ENCODE assay signal across 8 cellular contexts in genomic region chr4:145132521-145133098, GRCh38. TPM values are rescaled to one million over a fixed set of nuclear protein-coding genes. Genes with fewer than 3 reads are reported as not detected.
DNase-seq lines count a peak whose midpoint lies in the region; ATAC-seq and TF ChIP-seq lines count a peak whose summit lies in the region.

No MANE protein-coding gene starts in this region.

- H3K4me3 ChIP-seq in AG10803 (ENCODE audit: low read length) = no peak overlapping the region
- no peak overlapping the region for H3K4me3 ChIP-seq in left lung

- H3K9me3 ChIP-seq in left lung = no peaks in the 10 kb centered on the region

- intact Hi-C loops in cardiac septum (cut with DNase I) = no loop called here
- intact Hi-C loops in left lung (cut with DNase I) = no loop called here

- peaks cover 0 to 27% of the 10 kb centered on the region in 2 donors for H3K36me3 ChIP-seq in left lung

- DNase-seq in AG10803 (ENCODE audit: low read depth) = peak; percentile 8
- DNase-seq in lung microvascular endothelial cell (ENCODE audit: low read depth in 2 of 2) = peak; percentile 45 to 57
- DNase-seq in activated gamma-delta T cell (lab: John Stamatoyannopoulos, UW) = no peak
- DNase-seq in cardiac septum (ENCODE audit: low spot score) = no peak
- DNase-seq in left lung = no peak

- H3K27me3 ChIP-seq in left lung = no peaks in the 10 kb centered on the region

- TF ChIP-seq CTCF in AG10803 (conservative IDR thresholded peaks at IDR 0.05; ENCODE audit: low read length) (no peak), left lung (IDR thresholded peaks at IDR 0.05) (no peak)

- ATAC-seq in GM18858 (IDR thresholded peaks at IDR 0.05; ENCODE audit: unreplicated experiment) = peak; percentile 66
- ATAC-seq in HG02943 (IDR thresholded peaks at IDR 0.05; ENCODE audit: low read depth, unreplicated experiment) = peak; percentile 85
- ATAC-seq in SK-N-SH treated with all-trans-retinoic acid at 6 μM for 48 hours = peak; percentile 3; the same call in 2 of the 3 replicates
- ATAC-seq in left lung = no peak

- H3K4me1 ChIP-seq in left lung = peaks cover 12 to 17% of the 10 kb centered on the region in 2 donors

- H3K27ac ChIP-seq in left lung = peak overlapping the region in 1 of 2 donors; percentile 3

TF ChIP-seq in SK-N-SH treated with all-trans-retinoic acid at 6 μM for 48 hours, 23 proteins besides CTCF, POLR2A, EP300 and RAD21:
- TF ChIP-seq TOX (CRISPR knock-in tag; IDR thresholded peaks at IDR 0.05; ENCODE audit: borderline replicate concordance) (no peak), RARB (CRISPR knock-in tag; IDR thresholded peaks at IDR 0.05) (no peak), SNAI2 (CRISPR knock-in tag; IDR thresholded peaks at IDR 0.05) (no peak), ZNF8 (CRISPR knock-in tag; IDR thresholded peaks at IDR 0.05) (no peak), POU6F1 (CRISPR knock-in tag; IDR thresholded peaks at IDR 0.05; ENCODE audit: borderline replicate concordance, low read depth) (no peak), ISL1 (CRISPR knock-in tag; IDR thresholded peaks at IDR 0.05) (no peak), GLIS3 (CRISPR knock-in tag; IDR thresholded peaks at IDR 0.05) (no peak), OSR1 (CRISPR knock-in tag; IDR thresholded peaks at IDR 0.05) (no peak)
- TF ChIP-seq, protein P1, sequence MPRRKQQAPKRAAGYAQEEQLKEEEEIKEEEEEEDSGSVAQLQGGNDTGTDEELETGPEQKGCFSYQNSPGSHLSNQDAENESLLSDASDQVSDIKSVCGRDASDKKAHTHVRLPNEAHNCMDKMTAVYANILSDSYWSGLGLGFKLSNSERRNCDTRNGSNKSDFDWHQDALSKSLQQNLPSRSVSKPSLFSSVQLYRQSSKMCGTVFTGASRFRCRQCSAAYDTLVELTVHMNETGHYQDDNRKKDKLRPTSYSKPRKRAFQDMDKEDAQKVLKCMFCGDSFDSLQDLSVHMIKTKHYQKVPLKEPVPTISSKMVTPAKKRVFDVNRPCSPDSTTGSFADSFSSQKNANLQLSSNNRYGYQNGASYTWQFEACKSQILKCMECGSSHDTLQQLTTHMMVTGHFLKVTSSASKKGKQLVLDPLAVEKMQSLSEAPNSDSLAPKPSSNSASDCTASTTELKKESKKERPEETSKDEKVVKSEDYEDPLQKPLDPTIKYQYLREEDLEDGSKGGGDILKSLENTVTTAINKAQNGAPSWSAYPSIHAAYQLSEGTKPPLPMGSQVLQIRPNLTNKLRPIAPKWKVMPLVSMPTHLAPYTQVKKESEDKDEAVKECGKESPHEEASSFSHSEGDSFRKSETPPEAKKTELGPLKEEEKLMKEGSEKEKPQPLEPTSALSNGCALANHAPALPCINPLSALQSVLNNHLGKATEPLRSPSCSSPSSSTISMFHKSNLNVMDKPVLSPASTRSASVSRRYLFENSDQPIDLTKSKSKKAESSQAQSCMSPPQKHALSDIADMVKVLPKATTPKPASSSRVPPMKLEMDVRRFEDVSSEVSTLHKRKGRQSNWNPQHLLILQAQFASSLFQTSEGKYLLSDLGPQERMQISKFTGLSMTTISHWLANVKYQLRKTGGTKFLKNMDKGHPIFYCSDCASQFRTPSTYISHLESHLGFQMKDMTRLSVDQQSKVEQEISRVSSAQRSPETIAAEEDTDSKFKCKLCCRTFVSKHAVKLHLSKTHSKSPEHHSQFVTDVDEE (CRISPR knock-in tag; IDR thresholded peaks at IDR 0.05) = no peak
- TF ChIP-seq, protein P2, sequence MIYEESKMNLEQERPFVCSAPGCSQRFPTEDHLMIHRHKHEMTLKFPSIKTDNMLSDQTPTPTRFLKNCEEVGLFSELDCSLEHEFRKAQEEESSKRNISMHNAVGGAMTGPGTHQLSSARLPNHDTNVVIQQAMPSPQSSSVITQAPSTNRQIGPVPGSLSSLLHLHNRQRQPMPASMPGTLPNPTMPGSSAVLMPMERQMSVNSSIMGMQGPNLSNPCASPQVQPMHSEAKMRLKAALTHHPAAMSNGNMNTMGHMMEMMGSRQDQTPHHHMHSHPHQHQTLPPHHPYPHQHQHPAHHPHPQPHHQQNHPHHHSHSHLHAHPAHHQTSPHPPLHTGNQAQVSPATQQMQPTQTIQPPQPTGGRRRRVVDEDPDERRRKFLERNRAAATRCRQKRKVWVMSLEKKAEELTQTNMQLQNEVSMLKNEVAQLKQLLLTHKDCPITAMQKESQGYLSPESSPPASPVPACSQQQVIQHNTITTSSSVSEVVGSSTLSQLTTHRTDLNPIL (CRISPR knock-in tag; IDR thresholded peaks at IDR 0.05; ENCODE audit: low read depth) = no peak
TF ChIP-seq in SK-N-SH treated with all-trans-retinoic acid at 6 μM for 48 hours: peak in this region for 0.

RNA-seq across cellular contexts. Expression of gene ABCE1, which starts 34.5 kb away (rescaled TPM):
- total RNA-seq in lung microvascular endothelial cell = 82.6 and 104 TPM in 2 replicates
- 39.5 TPM for total RNA-seq in cardiac septum
- total RNA-seq in left lung = 10 to 100 TPM; 35.1 to 65.9 TPM

RNA-seq across cellular contexts. Expression of gene ANAPC10, which starts 34.6 kb away (rescaled TPM):
- total RNA-seq in lung microvascular endothelial cell (14.6 and 20.8 TPM in 2 replicates), cardiac septum (20.8 TPM), left lung (10 to 100 TPM; 16.0 to 22.7 TPM)

RNA-seq across cellular contexts. Expression of gene OTUD4, which starts 47.8 kb away (rescaled TPM):
- total RNA-seq in lung microvascular endothelial cell = 16.6 and 21.8 TPM in 2 replicates
- total RNA-seq in cardiac septum = 26.7 TPM
- total RNA-seq in left lung = 10 to 100 TPM; 33.9 to 42.7 TPM

Comparison
In these comparisons a context has a peak if more than half of its experiments do, and no peak if none do; other contexts are left out.
1. DNase-seq: peak in AG10803 (single experiment) and lung microvascular endothelial cell (2 of 2); none in activated gamma-delta T cell (single experiment), cardiac septum (single experiment) and left lung (0 of 2).